In genomic region chr18:45687617-45688016, GRCh38 we compare ENCODE assay signal across 8 cellular contexts. TPM values are rescaled to one million over a fixed set of nuclear protein-coding genes. Genes with fewer than 3 reads are reported as not detected.
DNase-seq lines count a peak whose midpoint lies in the region; ATAC-seq lines count a peak whose summit lies in the region.

No MANE protein-coding gene starts in this region.

- H3K4me1 Mint-ChIP-seq in activated CD4-positive, alpha-beta T cell treated with anti-CD3 and anti-CD28 coated beads, Interleukin-2, amount 10 ng/mL, durations not matched to agents 7 days and 5 days = peaks cover 69% of the 10 kb centered on the region
- peaks cover 55 to 64% of the 10 kb centered on the region in 2 donors for H3K4me1 Mint-ChIP-seq in natural killer cell treated with Interleukin-12 subunit alpha and Interleukin-12 subunit beta and Interleukin-15 and Interleukin-18, amount 100 ng/mL, for 72 hours (ENCODE audit: low read depth in 2 of 2)

- H3K4me3 Mint-ChIP-seq in activated CD4-positive, alpha-beta T cell treated with anti-CD3 and anti-CD28 coated beads, Interleukin-2, amount 10 ng/mL, durations not matched to agents 7 days and 5 days = peak overlapping the region; percentile 81
- peak overlapping the region; percentile 88 for H3K4me3 Mint-ChIP-seq in natural killer cell treated with Interleukin-12 subunit alpha and Interleukin-12 subunit beta and Interleukin-15 and Interleukin-18, amount 100 ng/mL, for 72 hours

- peaks cover 7% of the 10 kb centered on the region for H3K36me3 Mint-ChIP-seq in activated CD4-positive, alpha-beta T cell treated with anti-CD3 and anti-CD28 coated beads, Interleukin-2, amount 10 ng/mL, durations not matched to agents 7 days and 5 days (ENCODE audit: low read depth)
- H3K36me3 Mint-ChIP-seq in natural killer cell treated with Interleukin-12 subunit alpha and Interleukin-12 subunit beta and Interleukin-15 and Interleukin-18, amount 100 ng/mL, for 72 hours = peaks cover 8% of the 10 kb centered on the region

- peak; percentile 39 for DNase-seq in activated CD4-positive, alpha-beta T cell treated with anti-CD3 and anti-CD28 coated beads, Interleukin-2, amount 10 ng/mL, durations not matched to agents 7 days and 5 days
- DNase-seq in activated CD4-positive, alpha-beta T cell treated with anti-CD3 and anti-CD28 coated beads, Interleukin-2, amount 50 U/mL, for 4 hours = no peak
- DNase-seq in NOMO-1 (lab: John Stamatoyannopoulos, UW; ENCODE audit: unreplicated experiment in 2 of 2) = peak; percentile 44 to 50
- DNase-seq in natural killer cell treated with Interleukin-12 subunit alpha and Interleukin-12 subunit beta and Interleukin-15 and Interleukin-18, amount 100 ng/mL, for 72 hours (ENCODE audit: low spot score) = no peak
- DNase-seq in stimulated activated CD4-positive, alpha-beta T cell treated with anti-CD3 and anti-CD28 coated beads, Interleukin-1b, Interleukin-23, amount 100 ng/mL, for 48 hours = no peak
- no peak for DNase-seq in SW 1271 (lab: John Stamatoyannopoulos, UW)
- DNase-seq in hippocampal formation (lab: John Stamatoyannopoulos, UW) = no peak

- no peaks in the 10 kb centered on the region for H3K9me3 Mint-ChIP-seq in activated CD4-positive, alpha-beta T cell treated with anti-CD3 and anti-CD28 coated beads, Interleukin-2, amount 10 ng/mL, durations not matched to agents 7 days and 5 days
- no peaks in the 10 kb centered on the region for H3K9me3 Mint-ChIP-seq in natural killer cell treated with Interleukin-12 subunit alpha and Interleukin-12 subunit beta and Interleukin-15 and Interleukin-18, amount 100 ng/mL, for 72 hours

- peaks cover 34% of the 10 kb centered on the region for H3K27me3 Mint-ChIP-seq in activated CD4-positive, alpha-beta T cell treated with anti-CD3 and anti-CD28 coated beads, Interleukin-2, amount 10 ng/mL, durations not matched to agents 7 days and 5 days
- H3K27me3 Mint-ChIP-seq in natural killer cell treated with Interleukin-12 subunit alpha and Interleukin-12 subunit beta and Interleukin-15 and Interleukin-18, amount 100 ng/mL, for 72 hours = no peaks in the 10 kb centered on the region

- H3K27ac Mint-ChIP-seq in activated CD4-positive, alpha-beta T cell treated with anti-CD3 and anti-CD28 coated beads, Interleukin-2, amount 10 ng/mL, durations not matched to agents 7 days and 5 days = peak overlapping the region; percentile 97
- peak overlapping the region; percentile 83 to 94 for H3K27ac Mint-ChIP-seq in natural killer cell treated with Interleukin-12 subunit alpha and Interleukin-12 subunit beta and Interleukin-15 and Interleukin-18, amount 100 ng/mL, for 72 hours

- ATAC-seq in HG02678 (IDR thresholded peaks at IDR 0.05; ENCODE audit: unreplicated experiment) = peak; percentile 29
- ATAC-seq in natural killer cell treated with Interleukin-12 subunit alpha and Interleukin-12 subunit beta and Interleukin-15 and Interleukin-18, amount 100 ng/mL, for 72 hours = peak; percentile 2 to 29

- POLR2A ChIA-PET in activated CD4-positive, alpha-beta T cell treated with anti-CD3 and anti-CD28 coated beads, Interleukin-2, amount 10 ng/mL, durations not matched to agents 7 days and 5 days (lab: Charles Lee) = interaction anchor here (0.8 to 1.2 kb wide), 2 partner anchors 22 to 30 kb away, joined by 3 to 4 read pairs; no protein-coding TSS in a partner anchor

- CTCF ChIA-PET in activated CD4-positive, alpha-beta T cell treated with anti-CD3 and anti-CD28 coated beads, Interleukin-2, amount 10 ng/mL, durations not matched to agents 7 days and 5 days (lab: Charles Lee) = interaction anchor here (0.7 to 3.5 kb wide), 8 partner anchors 9 to 386 kb away, joined by 3 to 21 read pairs (median 4); no protein-coding TSS in a partner anchor

RNA-seq across cellular contexts. Expression of gene SLC14A1, which starts 36.4 kb away (rescaled TPM):
- 1 to 10 TPM; 7.3 to 8.7 TPM for total RNA-seq in activated CD4-positive, alpha-beta T cell treated with anti-CD3 and anti-CD28 coated beads, Interleukin-2, amount 10 ng/mL, durations not matched to agents 7 days and 5 days
- 1 to 10 TPM; 1.6 to 2.3 TPM for total RNA-seq in natural killer cell treated with Interleukin-12 subunit alpha and Interleukin-12 subunit beta and Interleukin-15 and Interleukin-18, amount 100 ng/mL, for 72 hours

Comparison
In these comparisons a context has a peak if more than half of its experiments do, and no peak if none do; other contexts are left out.
1. DNase-seq: peak in activated CD4-positive, alpha-beta T cell treated with anti-CD3 and anti-CD28 coated beads, Interleukin-2, amount 10 ng/mL, durations not matched to agents 7 days and 5 days (single experiment) and NOMO-1 (2 of 2); none in activated CD4-positive, alpha-beta T cell treated with anti-CD3 and anti-CD28 coated beads, Interleukin-2, amount 50 U/mL, for 4 hours (0 of 2), natural killer cell treated with Interleukin-12 subunit alpha and Interleukin-12 subunit beta and Interleukin-15 and Interleukin-18, amount 100 ng/mL, for 72 hours (single experiment), stimulated activated CD4-positive, alpha-beta T cell treated with anti-CD3 and anti-CD28 coated beads, Interleukin-1b, Interleukin-23, amount 100 ng/mL, for 48 hours (single experiment), SW 1271 (0 of 2) and hippocampal formation (0 of 2).